In genomic region chr4:1548812-1549637, GRCh38 we compare ENCODE assay signal across 8 cellular contexts.
A peak's percentile ranks its signal among the peaks of the same experiment; 100 is the strongest.
DNase-seq lines count a peak whose midpoint lies in the region; ATAC-seq and TF ChIP-seq lines count a peak whose summit lies in the region.
"Not testable (repeated sequence)": the region's sequence is repeated elsewhere in the genome, so short reads cannot be mapped to it uniquely, and the experiment has no call there.

No MANE protein-coding gene starts in this region.

- not testable (repeated sequence) for H3K9me3 ChIP-seq in Caco-2; PC-9 (ENCODE audit: insufficient read depth, low read depth)

- intact Hi-C loops in Caco-2 (cut with micrococcal nuclease; ENCODE audit: unreplicated experiment); PC-9 (cut with micrococcal nuclease; ENCODE audit: unreplicated experiment): not testable (repeated sequence)

- H2AFZ ChIP-seq in PC-9, result not testable (repeated sequence)

- not testable (repeated sequence) for H3K9me3 Mint-ChIP-seq in Caco-2 (ENCODE audit: unreplicated experiment); activated CD8-positive, alpha-beta memory T cell treated with anti-CD3 and anti-CD28 coated beads, Interleukin-2, amount 10 ng/mL, durations not matched to agents 7 days and 5 days (ENCODE audit: low read depth)

- H3F3A ChIP-seq in PC-9 (ENCODE audit: insufficient read depth, low read depth), result not testable (repeated sequence)

- DNase-seq in Caco-2 (peak in 1 of 2 experiments; percentile 70), PC-9 (peak in 1 of 2 experiments; percentile 55), iPS-NIHi7 (ENCODE audit: extremely low spot score) (peak; percentile 83), retina (peak; percentile 88)
- peak; percentile 61 for DNase-seq in activated CD8-positive, alpha-beta memory T cell treated with anti-CD3 and anti-CD28 coated beads, Interleukin-2, amount 10 ng/mL, durations not matched to agents 7 days and 5 days
- DNase-seq in central memory CD4-positive, alpha-beta T cell, result peak; percentile 42
- DNase-seq in stimulated activated naive CD4-positive, alpha-beta T cell treated with Interleukin-2 at 50 U/mL for 16 hours (lab: John Stamatoyannopoulos, UW), result peak; percentile 39

- not testable (repeated sequence) for H3K4me1 ChIP-seq in Caco-2; PC-9 (replicated peaks; ENCODE audit: insufficient read depth)

- H3K4me3 ChIP-seq in Caco-2 (ENCODE audit: low read depth, low read length); PC-9: not testable (repeated sequence)

- not testable (repeated sequence) for H3K27me3 Mint-ChIP-seq in Caco-2 (ENCODE audit: insufficient read depth, unreplicated experiment); activated CD8-positive, alpha-beta memory T cell treated with anti-CD3 and anti-CD28 coated beads, Interleukin-2, amount 10 ng/mL, durations not matched to agents 7 days and 5 days

- not testable (repeated sequence) for BruUV-seq in Caco-2 (replicated peaks; lab: Mats Ljungman, UMichigan); PC-9 (replicated peaks; lab: Mats Ljungman, UMichigan)

- H3K27me3 ChIP-seq in Caco-2 (replicated peaks; ENCODE audit: control insufficient read depth, insufficient read depth, low read length), result not testable (repeated sequence)
- peaks cover 55% of the 10 kb centered on the region for H3K27me3 ChIP-seq in PC-9 (ENCODE audit: insufficient read depth, low read depth)

- TF ChIP-seq CTCF in Caco-2 (IDR thresholded peaks at IDR 0.05; ENCODE audit: insufficient read depth in 1 of 2, low read depth in 1 of 2, low read length in 1 of 2, severe bottlenecking in 1 of 2, unreplicated experiment in 1 of 2), result peak; percentile 71 to 84
- peak; percentile 98 for TF ChIP-seq CTCF in PC-9 (conservative IDR thresholded peaks at IDR 0.05)

- not testable (repeated sequence) for H3K27ac Mint-ChIP-seq in Caco-2 (ENCODE audit: unreplicated experiment); activated CD8-positive, alpha-beta memory T cell treated with anti-CD3 and anti-CD28 coated beads, Interleukin-2, amount 10 ng/mL, durations not matched to agents 7 days and 5 days

- not testable (repeated sequence) for H3K27ac ChIP-seq in PC-9

- H3K36me3 Mint-ChIP-seq in Caco-2 (ENCODE audit: insufficient read depth, unreplicated experiment); activated CD8-positive, alpha-beta memory T cell treated with anti-CD3 and anti-CD28 coated beads, Interleukin-2, amount 10 ng/mL, durations not matched to agents 7 days and 5 days: not testable (repeated sequence)

- not testable (repeated sequence) for H3K9me2 ChIP-seq in PC-9 (ENCODE audit: insufficient read depth)

- peak; percentile 54 for ATAC-seq in HG02798 (IDR thresholded peaks at IDR 0.05; ENCODE audit: poor library complexity, unreplicated experiment)
- peak; percentile 81 for ATAC-seq in activated CD8-positive, alpha-beta memory T cell treated with anti-CD3 and anti-CD28 coated beads, Interleukin-2, amount 10 ng/mL, durations not matched to agents 7 days and 5 days

- H3K4me2 ChIP-seq in PC-9, result not testable (repeated sequence)

- H3K4me3 Mint-ChIP-seq in Caco-2 (ENCODE audit: unreplicated experiment); activated CD8-positive, alpha-beta memory T cell treated with anti-CD3 and anti-CD28 coated beads, Interleukin-2, amount 10 ng/mL, durations not matched to agents 7 days and 5 days: not testable (repeated sequence)

- CTCF ChIA-PET in Caco-2 (lab: Charles Lee), result interaction anchor here (1.1 kb wide), 1 partner anchor 36 kb away, joined by 3 read pairs; no protein-coding TSS in a partner anchor
- CTCF ChIA-PET in PC-9 (lab: Charles Lee), result not testable (repeated sequence)
- CTCF ChIA-PET in activated CD8-positive, alpha-beta memory T cell treated with anti-CD3 and anti-CD28 coated beads, Interleukin-2, amount 10 ng/mL, durations not matched to agents 7 days and 5 days (lab: Charles Lee), result interaction anchor here (0.7 to 1.9 kb wide), 5 partner anchors 14 to 79 kb away, joined by 3 to 4 read pairs (median 3); no protein-coding TSS in a partner anchor

- not testable (repeated sequence) for H4K20me1 ChIP-seq in PC-9 (ENCODE audit: insufficient read depth)

- not testable (repeated sequence) for H3K4me1 Mint-ChIP-seq in Caco-2 (ENCODE audit: low read depth, unreplicated experiment); activated CD8-positive, alpha-beta memory T cell treated with anti-CD3 and anti-CD28 coated beads, Interleukin-2, amount 10 ng/mL, durations not matched to agents 7 days and 5 days

- not testable (repeated sequence) for H3K79me2 ChIP-seq in PC-9 (ENCODE audit: low read depth)

- POLR2A ChIA-PET in Caco-2 (lab: Charles Lee); PC-9 (lab: Charles Lee; ENCODE audit: unreplicated experiment): not testable (repeated sequence)

- not testable (repeated sequence) for H3K36me3 ChIP-seq in Caco-2 (ENCODE audit: control insufficient read depth, insufficient read depth, low read length); PC-9 (ENCODE audit: low read depth)
